9 cellular contexts compared by ENCODE assay signal in the genomic region with DNA sequence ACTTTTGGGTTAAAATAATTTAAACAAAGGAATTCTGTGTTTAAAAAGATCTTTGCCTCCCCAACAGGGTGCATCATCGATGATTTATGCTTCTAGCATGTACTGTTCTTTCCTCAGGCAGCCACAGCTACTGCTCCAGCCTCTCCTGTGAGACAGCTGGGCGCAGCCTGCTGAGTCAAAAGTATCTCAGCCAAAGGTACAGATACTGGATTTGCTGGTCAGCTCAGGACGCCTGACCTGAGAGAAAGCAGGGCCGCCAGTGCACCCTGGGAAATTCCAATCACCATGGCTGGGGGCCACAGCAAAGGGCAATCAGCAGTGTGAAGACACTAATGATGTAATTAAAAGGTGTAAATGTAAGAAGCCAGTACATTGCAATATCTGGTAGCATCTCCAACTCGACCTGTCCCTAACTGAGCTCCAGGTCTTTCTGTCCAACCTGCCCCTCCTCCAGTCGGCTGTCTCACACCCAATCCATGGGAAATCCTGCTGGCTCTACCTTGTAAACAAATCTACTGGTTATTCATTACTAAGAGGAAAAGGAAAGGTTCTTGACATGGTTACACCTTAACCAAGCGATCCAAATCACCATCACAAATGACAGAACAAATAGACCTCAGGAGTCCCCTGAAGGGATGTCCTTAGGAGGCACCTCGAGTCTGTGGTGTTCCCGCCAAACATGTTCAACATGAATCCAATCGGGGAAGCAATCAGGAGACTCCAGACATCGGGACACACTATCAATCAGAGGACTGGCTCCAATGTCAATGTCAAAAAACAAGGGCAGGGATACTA. TPM values are rescaled to one million over a fixed set of nuclear protein-coding genes. Genes with fewer than 3 reads are reported as not detected.
DNase-seq lines count a peak whose midpoint lies in the region; ATAC-seq and TF ChIP-seq lines count a peak whose summit lies in the region.
"Had no signal": no experiment of that assay in that cellular context is flagged by ENCODE, and none has a peak within 500 bp of the region (broad histone marks: within the 10 kb centered on the region; RNA-seq: fewer than 3 reads in every experiment).

No MANE protein-coding gene starts in this region.

- H3K9me3 ChIP-seq in left lung (no peaks in the 10 kb centered on the region), vagina (no peaks in the 10 kb centered on the region)
- H3K9me3 ChIP-seq: BLaER1 treated with 17β-estradiol and CSF1 and Interleukin-3, amounts not matched to agents 10 nM and 100 nM had no signal

- no peaks in the 10 kb centered on the region for H3K36me3 ChIP-seq in left lung
- H3K36me3 ChIP-seq in vagina = no peaks in the 10 kb centered on the region

- H3K4me3 ChIP-seq in cardiac fibroblast (replicated peaks in 1 of 2; ENCODE audit: low read depth in 2 of 2, low read length in 2 of 2) (peak overlapping the region in 1 of 2 donors; percentile 5), left lung (no peak overlapping the region), vagina (no peak overlapping the region)
- H3K4me3 ChIP-seq: BLaER1 treated with 17β-estradiol and CSF1 and Interleukin-3, amounts not matched to agents 10 nM and 100 nM had no signal

- intact Hi-C loops in left lung (cut with DNase I) = no loop called here
- intact Hi-C loops in vagina (cut with DNase I) = no loop called here

- DNase-seq in activated T-cell treated with anti-CD3 and anti-CD28 coated beads, Interleukin-2, amount 50 U/mL, for 24 hours = no peak
- DNase-seq in activated T-cell treated with anti-CD3 and anti-CD28 coated beads, Interleukin-2, amount 50 U/mL, for 72 hours = no peak
- DNase-seq in cardiac fibroblast (ENCODE audit: low read depth in 2 of 2) (peak; percentile 87 to 97), left lung (peak in 1 of 2 donors; percentile 40), vagina (ENCODE audit: extremely low spot score in 2 of 2) (no peak), NCI-H2171 treated with DMSO at 0.1 percent for 48 hours (lab: John Stamatoyannopoulos, UW) (no peak), midbrain (lab: John Stamatoyannopoulos, UW) (no peak)

- H3K4me3 Mint-ChIP-seq in activated T-cell treated with anti-CD3 and anti-CD28 coated beads, Interleukin-2, amount 50 U/mL, for 24 hours = no peak overlapping the region
- no peak overlapping the region for H3K4me3 Mint-ChIP-seq in activated T-cell treated with anti-CD3 and anti-CD28 coated beads, Interleukin-2, amount 50 U/mL, for 72 hours

- H3K27me3 ChIP-seq in left lung (no peaks in the 10 kb centered on the region), vagina (no peaks in the 10 kb centered on the region)
- H3K27me3 ChIP-seq: BLaER1 treated with 17β-estradiol and CSF1 and Interleukin-3, amounts not matched to agents 10 nM and 100 nM had no signal

- H3K9me3 Mint-ChIP-seq in activated T-cell treated with anti-CD3 and anti-CD28 coated beads, Interleukin-2, amount 50 U/mL, for 24 hours = no peaks in the 10 kb centered on the region
- no peaks in the 10 kb centered on the region for H3K9me3 Mint-ChIP-seq in activated T-cell treated with anti-CD3 and anti-CD28 coated beads, Interleukin-2, amount 50 U/mL, for 72 hours

- no peak for ATAC-seq in activated T-cell treated with anti-CD3 and anti-CD28 coated beads, Interleukin-2, amount 50 U/mL, for 72 hours (replicated peaks in 1 of 2)
- ATAC-seq in left lung (peak; percentile 85), HG03045 (IDR thresholded peaks at IDR 0.05; ENCODE audit: unreplicated experiment) (no peak)

- H3K27ac ChIP-seq in left lung (peak overlapping the region in 1 of 2 donors; percentile 3), vagina (peak overlapping the region; percentile 43)
- H3K27ac ChIP-seq: BLaER1 treated with 17β-estradiol and CSF1 and Interleukin-3, amounts not matched to agents 10 nM and 100 nM had no signal

- TF ChIP-seq POLR2A in vagina (IDR thresholded peaks at IDR 0.05) = no peak

- no peaks in the 10 kb centered on the region for H3K27me3 Mint-ChIP-seq in activated T-cell treated with anti-CD3 and anti-CD28 coated beads, Interleukin-2, amount 50 U/mL, for 24 hours
- H3K27me3 Mint-ChIP-seq in activated T-cell treated with anti-CD3 and anti-CD28 coated beads, Interleukin-2, amount 50 U/mL, for 72 hours (ENCODE audit: low read depth) = no peaks in the 10 kb centered on the region

- H3K27ac Mint-ChIP-seq in activated T-cell treated with anti-CD3 and anti-CD28 coated beads, Interleukin-2, amount 50 U/mL, for 24 hours = peak overlapping the region; percentile 20
- H3K27ac Mint-ChIP-seq in activated T-cell treated with anti-CD3 and anti-CD28 coated beads, Interleukin-2, amount 50 U/mL, for 72 hours = no peak overlapping the region

- H3K36me3 Mint-ChIP-seq in activated T-cell treated with anti-CD3 and anti-CD28 coated beads, Interleukin-2, amount 50 U/mL, for 24 hours (ENCODE audit: low read depth) = peaks cover 17% of the 10 kb centered on the region
- H3K36me3 Mint-ChIP-seq in activated T-cell treated with anti-CD3 and anti-CD28 coated beads, Interleukin-2, amount 50 U/mL, for 72 hours (ENCODE audit: insufficient read depth in 2 of 2) = peaks cover 0 to 2% of the 10 kb centered on the region in 2 donors

- H3K4me1 ChIP-seq in left lung = peaks cover 6 to 9% of the 10 kb centered on the region in 2 donors
- peaks cover 34% of the 10 kb centered on the region for H3K4me1 ChIP-seq in vagina

- no peak for TF ChIP-seq CTCF in cardiac fibroblast (IDR thresholded peaks at IDR 0.05; ENCODE audit: low read depth, low read length)
- TF ChIP-seq CTCF in left lung (IDR thresholded peaks at IDR 0.05) = no peak
- TF ChIP-seq CTCF in vagina (IDR thresholded peaks at IDR 0.05) = peak in 1 of 3 experiments; percentile 3

- H3K4me1 Mint-ChIP-seq in activated T-cell treated with anti-CD3 and anti-CD28 coated beads, Interleukin-2, amount 50 U/mL, for 24 hours (ENCODE audit: low read depth) = peaks cover 19% of the 10 kb centered on the region
- peaks cover 19% of the 10 kb centered on the region for H3K4me1 Mint-ChIP-seq in activated T-cell treated with anti-CD3 and anti-CD28 coated beads, Interleukin-2, amount 50 U/mL, for 72 hours (ENCODE audit: low read depth)

RNA-seq across cellular contexts. Expression of a gene that starts 7.3 kb away (rescaled TPM):
- total RNA-seq in activated T-cell treated with anti-CD3 and anti-CD28 coated beads, Interleukin-2, amount 50 U/mL, for 72 hours = 10 to 100 TPM; 10.3 to 12.6 TPM
- total RNA-seq in left lung (10 to 100 TPM; 14.9 to 17.9 TPM), vagina (6.6 TPM)

RNA-seq across cellular contexts. Expression of a gene that starts 24.7 kb away (rescaled TPM):
- under 1 TPM in 1 of 2 donors, not detected in 1; 0.07 TPM for total RNA-seq in activated T-cell treated with anti-CD3 and anti-CD28 coated beads, Interleukin-2, amount 50 U/mL, for 72 hours
- total RNA-seq in left lung = 1 to 10 TPM; 4.5 to 9.5 TPM
- 3.4 TPM for total RNA-seq in vagina

Comparison
In these comparisons a context has a peak if more than half of its experiments do, and no peak if none do; other contexts are left out.
1. DNase-seq: peak in cardiac fibroblast (2 of 2); none in activated T-cell treated with anti-CD3 and anti-CD28 coated beads, Interleukin-2, amount 50 U/mL, for 24 hours (single experiment), activated T-cell treated with anti-CD3 and anti-CD28 coated beads, Interleukin-2, amount 50 U/mL, for 72 hours (0 of 2), vagina (0 of 2), NCI-H2171 treated with DMSO at 0.1 percent for 48 hours (single experiment) and midbrain (single experiment).